Comparison of ENCODE assay signal across 25 cellular contexts in genomic region chr1:85409516-85409915, GRCh38. TPM values are rescaled to one million over a fixed set of nuclear protein-coding genes. Genes with fewer than 3 reads are reported as not detected.
"Had no signal": no experiment of that assay in that cellular context is flagged by ENCODE, and none has a peak within 500 bp of the region (broad histone marks: within the 10 kb centered on the region; RNA-seq: fewer than 3 reads in every experiment).

No MANE protein-coding gene starts in this region.

- H3K27ac Mint-ChIP-seq: activated CD4-positive, alpha-beta memory T cell treated with anti-CD3 and anti-CD28 coated beads, Interleukin-2, amount 10 ng/mL, durations not matched to agents 7 days and 5 days; activated CD4-positive, alpha-beta T cell treated with anti-CD3 and anti-CD28 coated beads for 36 hours; activated naive CD4-positive, alpha-beta T cell treated with anti-CD3 and anti-CD28 coated beads for 36 hours; activated naive CD8-positive, alpha-beta T cell; activated T-helper 17 cell treated with anti-CD3 and anti-CD28 coated beads, Interleukin-2, amount 50 U/mL, for 72 hours; T-cell had no signal

- H3K4me3 ChIP-seq: SK-N-MC had no signal

- H3K9me3 Mint-ChIP-seq: activated CD4-positive, alpha-beta memory T cell treated with anti-CD3 and anti-CD28 coated beads, Interleukin-2, amount 10 ng/mL, durations not matched to agents 7 days and 5 days; activated naive CD4-positive, alpha-beta T cell treated with anti-CD3 and anti-CD28 coated beads for 36 hours; activated T-helper 17 cell treated with anti-CD3 and anti-CD28 coated beads, Interleukin-2, amount 50 U/mL, for 72 hours; T-cell had no signal

- H3K4me3 Mint-ChIP-seq: activated CD4-positive, alpha-beta memory T cell treated with anti-CD3 and anti-CD28 coated beads, Interleukin-2, amount 10 ng/mL, durations not matched to agents 7 days and 5 days; activated CD4-positive, alpha-beta T cell treated with anti-CD3 and anti-CD28 coated beads for 36 hours; activated naive CD4-positive, alpha-beta T cell treated with anti-CD3 and anti-CD28 coated beads for 36 hours; activated naive CD8-positive, alpha-beta T cell; activated T-helper 17 cell treated with anti-CD3 and anti-CD28 coated beads, Interleukin-2, amount 50 U/mL, for 72 hours; T-cell had no signal

- H3K27ac ChIP-seq: SK-N-MC, VCaP had no signal

- ATAC-seq: activated CD4-positive, alpha-beta T cell treated with anti-CD3 and anti-CD28 coated beads for 36 hours; activated T-helper 17 cell treated with anti-CD3 and anti-CD28 coated beads, Interleukin-2, amount 50 U/mL, for 72 hours; Right ventricle myocardium inferior; T-cell had no signal

- H3K27me3 Mint-ChIP-seq: activated naive CD8-positive, alpha-beta T cell had no signal

- H3K4me1 Mint-ChIP-seq: activated CD4-positive, alpha-beta memory T cell treated with anti-CD3 and anti-CD28 coated beads, Interleukin-2, amount 10 ng/mL, durations not matched to agents 7 days and 5 days; activated CD4-positive, alpha-beta T cell treated with anti-CD3 and anti-CD28 coated beads for 36 hours; activated T-helper 17 cell treated with anti-CD3 and anti-CD28 coated beads, Interleukin-2, amount 50 U/mL, for 72 hours; T-cell had no signal

- DNase-seq: activated CD4-positive, alpha-beta memory T cell treated with anti-CD3 and anti-CD28 coated beads, Interleukin-2, amount 10 ng/mL, durations not matched to agents 7 days and 5 days; activated CD4-positive, alpha-beta T cell treated with anti-CD3 and anti-CD28 coated beads for 36 hours; activated CD4-positive, alpha-beta T cell treated with anti-CD3 and anti-CD28 coated beads, Interleukin-2, amount 50 U/mL, for 1 hour; activated gamma-delta T cell; activated naive CD4-positive, alpha-beta T cell treated with anti-CD3 and anti-CD28 coated beads for 36 hours; activated T-cell treated with anti-CD3 and anti-CD28 coated beads for 4 hours; activated T-cell treated with anti-CD3 and anti-CD28 coated beads, Interleukin-2, amount 50 U/mL, for 48 hours; amygdala; NCI-H1048; NCI-H1930; NCI-H2171; NCI-H2227 treated with DMSO at 0.1 percent for 48 hours; NCI-H446 treated with DMSO at 0.1 percent for 48 hours; NCI-H524 treated with DMSO at 0.1 percent for 48 hours; NCI-H748 treated with DMSO at 0.1 percent for 48 hours; RPMI8226; T-cell; T-helper 2 cell; T1000 had no signal

- H3K36me3 Mint-ChIP-seq: activated naive CD8-positive, alpha-beta T cell; T-cell had no signal

RNA-seq across cellular contexts. Expression of gene DDAH1, which starts 55.4 kb away (rescaled TPM):
- total RNA-seq: activated CD4-positive, alpha-beta memory T cell treated with anti-CD3 and anti-CD28 coated beads, Interleukin-2, amount 10 ng/mL, durations not matched to agents 7 days and 5 days; activated naive CD4-positive, alpha-beta T cell treated with anti-CD3 and anti-CD28 coated beads for 36 hours; OCI-LY7 had no signal
